ENCODE assay signal across 20 cellular contexts in the genomic region with DNA sequence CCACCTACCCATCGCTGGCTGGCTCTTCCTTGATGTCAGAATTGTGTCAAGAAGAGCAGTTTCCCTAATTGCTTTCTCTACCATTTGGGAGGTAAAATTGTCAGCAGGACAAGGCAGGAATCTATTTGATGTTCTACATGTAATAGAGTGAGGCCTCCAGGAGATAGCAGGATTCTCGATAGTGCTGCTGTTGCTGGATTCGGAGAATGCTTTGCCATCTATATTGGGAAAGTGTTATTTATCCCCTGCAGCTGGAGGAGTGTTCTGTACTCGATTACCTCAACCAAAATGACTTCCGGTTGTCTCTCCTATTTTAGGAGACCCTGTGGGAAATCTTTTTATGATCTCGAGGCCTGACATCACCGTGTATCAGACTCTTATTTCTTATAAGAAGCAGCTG.
DNase-seq lines count a peak whose midpoint lies in the region; TF ChIP-seq lines count a peak whose summit lies in the region.
"Had no signal": no experiment of that assay in that cellular context is flagged by ENCODE, and none has a peak within 500 bp of the region (broad histone marks: within the 10 kb centered on the region; RNA-seq: fewer than 3 reads in every experiment).

No MANE protein-coding gene starts in this region.

- no peaks in the 10 kb centered on the region for H3K4me1 ChIP-seq in Loucy (ENCODE audit: insufficient read depth, low read length, poor library complexity, severe bottlenecking)

- peak overlapping the region in 1 of 7 donors; percentile 12 for H3K27ac Mint-ChIP-seq in CD14-positive monocyte
- H3K27ac Mint-ChIP-seq: CD8-positive, alpha-beta memory T cell had no signal

- peaks cover 0 to 10% (median 0%) of the 10 kb centered on the region in 7 donors for H3K9me3 Mint-ChIP-seq in CD14-positive monocyte

- no peaks in the 10 kb centered on the region for H3K27me3 ChIP-seq in Loucy (ENCODE audit: insufficient read depth, low read length, poor library complexity, severe bottlenecking)

- H3K36me3 ChIP-seq in Loucy (ENCODE audit: insufficient read depth, low read length) = no peaks in the 10 kb centered on the region

- intact Hi-C loops in CD14-positive monocyte (cut with micrococcal nuclease) = no loop called here

- H3K9me2 ChIP-seq in Loucy (replicated peaks; ENCODE audit: low read depth, low read length) = no peaks in the 10 kb centered on the region
- H3K9me2 ChIP-seq: SK-N-SH had no signal

- peak overlapping the region; percentile 48 for H3K4me2 ChIP-seq in Loucy (ENCODE audit: low read depth, low read length, poor library complexity, severe bottlenecking)
- H3K4me2 ChIP-seq: KMS-11, SK-N-SH had no signal

- peak overlapping the region; percentile 68 to 90 for H3K4me3 Mint-ChIP-seq in CD14-positive monocyte
- H3K4me3 Mint-ChIP-seq: CD8-positive, alpha-beta memory T cell had no signal

- peaks cover 2 to 10% (median 5%) of the 10 kb centered on the region in 3 donors for H3K27me3 Mint-ChIP-seq in CD14-positive monocyte (ENCODE audit: low read depth in 3 of 3)

- H3K9ac ChIP-seq in Loucy (ENCODE audit: low read depth, low read length, poor library complexity, severe bottlenecking) = no peak overlapping the region
- H3K9ac ChIP-seq: KMS-11, SK-N-SH had no signal

- H3K9me3 ChIP-seq in Loucy (ENCODE audit: insufficient read depth, low read depth, low read length) = no peaks in the 10 kb centered on the region
- H3K9me3 ChIP-seq: SK-N-SH had no signal

- H3F3A ChIP-seq in Loucy (ENCODE audit: low read depth) = no peaks in the 10 kb centered on the region

- peaks cover 5% of the 10 kb centered on the region for H3K4me1 Mint-ChIP-seq in CD14-positive monocyte

- no peak for DNase-seq in CD14-positive monocyte (ENCODE audit: low spot score)
- peak in 3 of 61 donors; percentile 21 to 26 (median 25) for DNase-seq in caudate nucleus (lab: John Stamatoyannopoulos, UW)
- DNase-seq in superior temporal gyrus (ENCODE audit: extremely low spot score) = peak; percentile 49
- DNase-seq in stimulated activated CD4-positive, alpha-beta T cell treated with anti-CD3 and anti-CD28 coated beads, Interleukin-2, amount 100 ng/mL, for 48 hours = no peak
- no peak for DNase-seq in NAMALWA (ENCODE audit: low spot score)
- DNase-seq in stimulated activated CD4-positive, alpha-beta T cell treated with anti-CD3 and anti-CD28 coated beads, Interleukin-2, amount 100 ng/mL, for 24 hours = no peak
- DNase-seq: C1 segment of cervical spinal cord; CD8-positive, alpha-beta memory T cell; GOT3; HCEC 1CT; IMR-90; NCI-H1048; NCI-H1417 treated with DMSO at 0.1 percent for 48 hours; NCI-H187; NCI-H446; NCI-H526; SHP77 treated with DMSO at 0.1 percent for 48 hours; SK-N-SH had no signal

- H3K36me3 Mint-ChIP-seq in CD14-positive monocyte = no peaks in the 10 kb centered on the region
- H3K36me3 Mint-ChIP-seq: CD8-positive, alpha-beta memory T cell had no signal

- H3K4me3 ChIP-seq in Loucy (ENCODE audit: low read length, poor library complexity, severe bottlenecking) = peak overlapping the region; percentile 37

- no peaks in the 10 kb centered on the region for H4K20me1 ChIP-seq in Loucy (ENCODE audit: insufficient read depth, low read length, poor library complexity, severe bottlenecking)

- H3K79me2 ChIP-seq in Loucy (ENCODE audit: insufficient read depth, low read length) = no peaks in the 10 kb centered on the region

- H2AFZ ChIP-seq in Loucy (ENCODE audit: low read length) = peak overlapping the region; percentile 79

- TF ChIP-seq CTCF in CD14-positive monocyte (IDR thresholded peaks at IDR 0.05) = no peak
- no peak for TF ChIP-seq CTCF in Loucy (conservative IDR thresholded peaks at IDR 0.05; ENCODE audit: low read length)

- H3K27ac ChIP-seq in caudate nucleus (ENCODE audit: low read depth, low read length) = peak overlapping the region; percentile 44
- H3K27ac ChIP-seq: KMS-11 had no signal
